ENCODE assay signal across 17 cellular contexts in genomic region chr6:12969933-12970332, GRCh38.
DNase-seq lines count a peak whose midpoint lies in the region; ATAC-seq and TF ChIP-seq lines count a peak whose summit lies in the region.
"Had no signal": no experiment of that assay in that cellular context is flagged by ENCODE, and none has a peak within 500 bp of the region (broad histone marks: within the 10 kb centered on the region; RNA-seq: fewer than 3 reads in every experiment).

No MANE protein-coding gene starts in this region.

- TF ChIP-seq CTCF in HFF-Myc (IDR thresholded peaks at IDR 0.05; ENCODE audit: low read depth, low read length, missing control alignments) = no peak

- DNase-seq in NCI-H82 (lab: John Stamatoyannopoulos, UW) = peak; percentile 8
- DNase-seq in NCI-H82 treated with DMSO at 0.1 percent for 48 hours (lab: John Stamatoyannopoulos, UW; ENCODE audit: unreplicated experiment) = no peak
- peak; percentile 87 for DNase-seq in HFF-Myc (ENCODE audit: extremely low read depth, low read depth)
- peak; percentile 10 for DNase-seq in NOMO-1 treated with dmso at 0.1 percent for 144 hours (lab: John Stamatoyannopoulos, UW; ENCODE audit: unreplicated experiment)
- DNase-seq in renal cortical epithelial cell (ENCODE audit: low read depth) = peak; percentile 26
- no peak for DNase-seq in posterior vena cava (ENCODE audit: low spot score)
- DNase-seq: CD8-positive, alpha-beta T cell; H9; MV-4-11; NCI-H1436; NCI-H2029 treated with DMSO at 0.1 percent for 48 hours; NCI-H446 treated with DMSO at 0.1 percent for 48 hours; NCI-H774 had no signal

- ATAC-seq in GM19395 (IDR thresholded peaks at IDR 0.05; ENCODE audit: unreplicated experiment) = no peak
- ATAC-seq in HG03095 (IDR thresholded peaks at IDR 0.05; ENCODE audit: unreplicated experiment) = no peak
- ATAC-seq: CD8-positive, alpha-beta T cell; Panc1 had no signal

- intact Hi-C loops in posterior vena cava (cut with DNase I) = no loop called here

- no peak overlapping the region for H3K4me3 ChIP-seq in HFF-Myc (replicated peaks; ENCODE audit: low read depth, low read length)
- H3K4me3 ChIP-seq: BLaER1 had no signal

Comparison
In these comparisons a context has a peak if more than half of its experiments do, and no peak if none do; other contexts are left out.
1. DNase-seq: peak in NCI-H82 (single experiment), HFF-Myc (single experiment), NOMO-1 treated with dmso at 0.1 percent for 144 hours (single experiment) and renal cortical epithelial cell (single experiment); none in NCI-H82 treated with DMSO at 0.1 percent for 48 hours (single experiment) and posterior vena cava (single experiment).